ENCODE assay signal across 16 cellular contexts in the genomic region with DNA sequence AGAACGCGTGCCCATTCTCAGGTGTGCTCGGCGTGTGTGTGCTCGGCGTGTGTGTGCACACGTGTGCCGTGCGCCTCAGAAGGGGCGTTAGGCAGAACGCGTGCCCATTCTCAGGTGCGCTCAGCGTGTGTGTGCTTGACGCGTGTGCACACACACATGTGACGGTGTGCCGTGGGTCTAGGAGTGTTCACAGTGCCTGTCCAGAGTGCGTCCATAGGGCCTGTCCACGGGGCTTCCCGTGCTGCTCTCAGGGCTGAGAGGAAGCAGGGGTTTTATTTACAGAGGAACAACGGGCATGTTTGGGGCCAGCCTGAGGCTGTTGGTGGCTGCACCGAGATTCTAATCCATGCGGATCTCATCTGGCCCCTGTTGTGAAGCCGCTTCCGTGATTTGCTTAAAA. TPM values are rescaled to one million over a fixed set of nuclear protein-coding genes. Genes with fewer than 3 reads are reported as not detected.
DNase-seq lines count a peak whose midpoint lies in the region; ATAC-seq and TF ChIP-seq lines count a peak whose summit lies in the region.
"Had no signal": no experiment of that assay in that cellular context is flagged by ENCODE, and none has a peak within 500 bp of the region (broad histone marks: within the 10 kb centered on the region; RNA-seq: fewer than 3 reads in every experiment).

No MANE protein-coding gene starts in this region.

- peak; percentile 30 for DNase-seq in activated CD8-positive, alpha-beta memory T cell treated with anti-CD3 and anti-CD28 coated beads for 24 hours
- DNase-seq in activated CD8-positive, alpha-beta memory T cell treated with anti-CD3 and anti-CD28 coated beads, Interleukin-2, amount 50 U/mL, for 48 hours = no peak
- DNase-seq in WERI-Rb-1 = peak; percentile 3
- peak; percentile 43 for DNase-seq in mesenteric fat pad (ENCODE audit: low spot score)
- peak; percentile 17 for DNase-seq in upper lobe of right lung
- DNase-seq in central memory CD4-positive, alpha-beta T cell = no peak
- no peak for DNase-seq in spleen
- DNase-seq in amniotic stem cell (lab: John Stamatoyannopoulos, UW) = no peak
- DNase-seq: 8988T, KBM-7, NCI-H146, NCI-H446, NCI-H774, PC-9, Right ventricle myocardium superior, SK-N-SH had no signal

- TF ChIP-seq CTCF in WERI-Rb-1 (IDR thresholded peaks at IDR 0.05; ENCODE audit: low read depth, low read length) = no peak
- TF ChIP-seq CTCF in upper lobe of right lung (IDR thresholded peaks at IDR 0.05) = no peak
- TF ChIP-seq CTCF in spleen (IDR thresholded peaks at IDR 0.05 in 8 of 11, conservative IDR thresholded peaks at IDR 0.05 in 3 of 11) = no peak

- H3K9me3 ChIP-seq in WERI-Rb-1 (ENCODE audit: severe bottlenecking) (no peaks in the 10 kb centered on the region), upper lobe of right lung (no peaks in the 10 kb centered on the region), spleen (no peaks in the 10 kb centered on the region)
- H3K9me3 ChIP-seq: SK-N-SH had no signal

- ATAC-seq in upper lobe of right lung = no peak

- H3K27me3 ChIP-seq in WERI-Rb-1 (ENCODE audit: insufficient read depth, low read depth, severe bottlenecking) = no peaks in the 10 kb centered on the region
- no peaks in the 10 kb centered on the region for H3K27me3 ChIP-seq in upper lobe of right lung
- H3K27me3 ChIP-seq in spleen (replicated peaks in 1 of 7) = no peaks in the 10 kb centered on the region

- H3K36me3 ChIP-seq in WERI-Rb-1 (peaks cover 37% of the 10 kb centered on the region), upper lobe of right lung (peaks cover 52% of the 10 kb centered on the region), spleen (peaks cover 0 to 73% (median 26%) of the 10 kb centered on the region in 6 donors)

- intact Hi-C loops in upper lobe of right lung (cut with DNase I) (no loop called here), spleen (cut with DNase I; ENCODE audit: low total_unique reads) (no loop called here)

- H3K4me1 ChIP-seq in upper lobe of right lung (no peaks in the 10 kb centered on the region), spleen (peaks cover 0 to 46% (median 23%) of the 10 kb centered on the region in 6 donors)

- WGBS in spleen, 5 donors = 91 to 97% (median 95%) methylated on average over 16 to 26 of the region's 26 CpGs

- TF ChIP-seq POLR2A in spleen (IDR thresholded peaks at IDR 0.05) = no peak

- H3K27ac ChIP-seq in WERI-Rb-1 (no peak overlapping the region), upper lobe of right lung (no peak overlapping the region), spleen (peak overlapping the region in 1 of 8 donors; percentile 48)
- H3K27ac ChIP-seq: PC-9 had no signal

- H3K4me3 ChIP-seq in WERI-Rb-1 (ENCODE audit: low read depth, low read length) (no peak overlapping the region), upper lobe of right lung (no peak overlapping the region), spleen (no peak overlapping the region)
- H3K4me3 ChIP-seq: PC-9 had no signal

RNA-seq across cellular contexts. Expression of a gene that starts 14.2 kb away (rescaled TPM):
- total RNA-seq in mesenteric fat pad (4.5 TPM), upper lobe of right lung (11.3 TPM), spleen (10 to 100 TPM; 11.2 to 28.5 (median 14.0) TPM)
- polyA plus RNA-seq in spleen = 1 to 10 TPM in 2 of 3 donors, under 1 TPM in 1; 0.96 to 5.4 (median 2.8) TPM

RNA-seq across cellular contexts. Expression of a gene that starts 35.9 kb away (rescaled TPM):
- total RNA-seq in mesenteric fat pad = 66.7 TPM
- 69.5 TPM for total RNA-seq in upper lobe of right lung
- total RNA-seq in spleen = 100 to 1,000 TPM in 3 of 7 donors, 10 to 100 TPM in 4; 74.1 to 106 (median 96.9) TPM
- polyA plus RNA-seq in spleen = 100 to 1,000 TPM; 102 to 158 (median 127) TPM

Comparison
In these comparisons a context has a peak if more than half of its experiments do, and no peak if none do; other contexts are left out.
1. DNase-seq: peak in activated CD8-positive, alpha-beta memory T cell treated with anti-CD3 and anti-CD28 coated beads for 24 hours (single experiment), WERI-Rb-1 (single experiment), mesenteric fat pad (single experiment) and upper lobe of right lung (single experiment); none in activated CD8-positive, alpha-beta memory T cell treated with anti-CD3 and anti-CD28 coated beads, Interleukin-2, amount 50 U/mL, for 48 hours (single experiment), central memory CD4-positive, alpha-beta T cell (single experiment), spleen (single experiment) and amniotic stem cell (single experiment).